15 cellular contexts compared by ENCODE assay signal in genomic region chr6:31725502-31726350, GRCh38. TPM values are rescaled to one million over a fixed set of nuclear protein-coding genes. Genes with fewer than 3 reads are reported as not detected.
DNase-seq lines count a peak whose midpoint lies in the region; ATAC-seq and TF ChIP-seq lines count a peak whose summit lies in the region.
"Had no signal": no experiment of that assay in that cellular context is flagged by ENCODE, and none has a peak within 500 bp of the region (broad histone marks: within the 10 kb centered on the region; RNA-seq: fewer than 3 reads in every experiment).

No MANE protein-coding gene starts in this region.

- H3K27me3 Mint-ChIP-seq in T-helper 1 cell treated with Interleukin-12 subunit alpha and Interleukin-12 subunit beta and Interleukin-4 antibody, amounts not matched to agents 30 μg/mL and 1 μg/mL, for 36 hours (ENCODE audit: low read depth) = no peaks in the 10 kb centered on the region
- H3K27me3 Mint-ChIP-seq in dendritic cell treated with granulocyte-macrophage colony-stimulating factor and Interleukin-4, amounts not matched to agents 40 ng/mL and 50 ng/mL, for 4 days = peaks cover 21% of the 10 kb centered on the region
- H3K27me3 Mint-ChIP-seq in progenitor cell of endocrine pancreas = no peaks in the 10 kb centered on the region

- no peak overlapping the region for H3K4me3 Mint-ChIP-seq in T-helper 1 cell treated with Interleukin-12 subunit alpha and Interleukin-12 subunit beta and Interleukin-4 antibody, amounts not matched to agents 30 μg/mL and 1 μg/mL, for 36 hours
- peak overlapping the region; percentile 99 for H3K4me3 Mint-ChIP-seq in dendritic cell treated with granulocyte-macrophage colony-stimulating factor and Interleukin-4, amounts not matched to agents 40 ng/mL and 50 ng/mL, for 4 days
- no peak overlapping the region for H3K4me3 Mint-ChIP-seq in progenitor cell of endocrine pancreas (ENCODE audit: low read depth)

- no peak for DNase-seq in T-helper 1 cell
- peak; percentile 68 for DNase-seq in NB4 (ENCODE audit: low read depth)
- no peak for DNase-seq in progenitor cell of endocrine pancreas (ENCODE audit: low spot score, unreplicated experiment)
- DNase-seq in NCI-H2029 (lab: John Stamatoyannopoulos, UW) = no peak
- DNase-seq in RKO (ENCODE audit: low spot score) = no peak
- DNase-seq: 8988T, amniotic stem cell, foreskin keratinocyte, NCI-H2081 treated with DMSO at 0.1 percent for 48 hours had no signal

- H3K27ac Mint-ChIP-seq in T-helper 1 cell treated with Interleukin-12 subunit alpha and Interleukin-12 subunit beta and Interleukin-4 antibody, amounts not matched to agents 30 μg/mL and 1 μg/mL, for 36 hours = peak overlapping the region; percentile 10
- peak overlapping the region; percentile 99 for H3K27ac Mint-ChIP-seq in dendritic cell treated with granulocyte-macrophage colony-stimulating factor and Interleukin-4, amounts not matched to agents 40 ng/mL and 50 ng/mL, for 4 days
- peak overlapping the region; percentile 3 for H3K27ac Mint-ChIP-seq in progenitor cell of endocrine pancreas

- no peak overlapping the region for H3K4me3 ChIP-seq in NB4 (ENCODE audit: low read depth, low read length)
- H3K4me3 ChIP-seq: thoracic aorta had no signal

- TF ChIP-seq POLR2A in NB4 (IDR thresholded peaks at IDR 0.05; ENCODE audit: extremely low read depth, insufficient read length) = no peak

- intact Hi-C loops in dendritic cell treated with granulocyte-macrophage colony-stimulating factor and Interleukin-4, amounts not matched to agents 40 ng/mL and 50 ng/mL, for 4 days (cut with micrococcal nuclease) = loop anchor here (5.0 kb wide), 1 partner anchor 107 kb away; no protein-coding TSS in a partner anchor

- TF ChIP-seq CTCF in NB4 (IDR thresholded peaks at IDR 0.05; ENCODE audit: low read depth, low read length) (no peak), progenitor cell of endocrine pancreas (IDR thresholded peaks at IDR 0.05; ENCODE audit: unreplicated experiment) (no peak)

- no peaks in the 10 kb centered on the region for H3K9me3 Mint-ChIP-seq in T-helper 1 cell treated with Interleukin-12 subunit alpha and Interleukin-12 subunit beta and Interleukin-4 antibody, amounts not matched to agents 30 μg/mL and 1 μg/mL, for 36 hours
- no peaks in the 10 kb centered on the region for H3K9me3 Mint-ChIP-seq in dendritic cell treated with granulocyte-macrophage colony-stimulating factor and Interleukin-4, amounts not matched to agents 40 ng/mL and 50 ng/mL, for 4 days
- H3K9me3 Mint-ChIP-seq in progenitor cell of endocrine pancreas (ENCODE audit: low read depth) = no peaks in the 10 kb centered on the region

- ATAC-seq in GM18858 (IDR thresholded peaks at IDR 0.05; ENCODE audit: unreplicated experiment) = no peak
- ATAC-seq: foreskin keratinocyte, sciatic nerve had no signal

- H3K36me3 Mint-ChIP-seq in T-helper 1 cell treated with Interleukin-12 subunit alpha and Interleukin-12 subunit beta and Interleukin-4 antibody, amounts not matched to agents 30 μg/mL and 1 μg/mL, for 36 hours (ENCODE audit: low read depth) = peaks cover 20% of the 10 kb centered on the region
- H3K36me3 Mint-ChIP-seq in dendritic cell treated with granulocyte-macrophage colony-stimulating factor and Interleukin-4, amounts not matched to agents 40 ng/mL and 50 ng/mL, for 4 days (ENCODE audit: low read depth) = peaks cover 70% of the 10 kb centered on the region
- H3K36me3 Mint-ChIP-seq in progenitor cell of endocrine pancreas (ENCODE audit: insufficient read depth) = peaks cover 35% of the 10 kb centered on the region

- H3K4me1 Mint-ChIP-seq in T-helper 1 cell treated with Interleukin-12 subunit alpha and Interleukin-12 subunit beta and Interleukin-4 antibody, amounts not matched to agents 30 μg/mL and 1 μg/mL, for 36 hours (ENCODE audit: low read depth) = peaks cover 34% of the 10 kb centered on the region
- H3K4me1 Mint-ChIP-seq in dendritic cell treated with granulocyte-macrophage colony-stimulating factor and Interleukin-4, amounts not matched to agents 40 ng/mL and 50 ng/mL, for 4 days (ENCODE audit: low read depth) = peaks cover 80% of the 10 kb centered on the region
- H3K4me1 Mint-ChIP-seq in progenitor cell of endocrine pancreas (ENCODE audit: low read depth) = peaks cover 14% of the 10 kb centered on the region

RNA-seq across cellular contexts. Expression of gene MPIG6B, which starts 2.6 kb away (rescaled TPM):
- not detected in 2 replicates for total RNA-seq in progenitor cell of endocrine pancreas
- total RNA-seq: dermis microvascular lymphatic vessel endothelial cell, foreskin keratinocyte, thoracic aorta had no signal

RNA-seq across cellular contexts. Expression of gene DDAH2, which starts 3.4 kb away (rescaled TPM):
- 218 and 233 TPM in 2 replicates for total RNA-seq in progenitor cell of endocrine pancreas

RNA-seq across cellular contexts. Expression of gene LY6G6C, which starts 4.2 kb away (rescaled TPM):
- 0.60 and 1.3 TPM in 2 replicates for total RNA-seq in progenitor cell of endocrine pancreas
- total RNA-seq: dermis microvascular lymphatic vessel endothelial cell, foreskin keratinocyte, thoracic aorta had no signal

RNA-seq across cellular contexts. Expression of gene LY6G6D, which starts 10.6 kb away (rescaled TPM):
- total RNA-seq in progenitor cell of endocrine pancreas = not detected in 2 replicates
- total RNA-seq: dermis microvascular lymphatic vessel endothelial cell, foreskin keratinocyte, sciatic nerve, thoracic aorta had no signal

RNA-seq across cellular contexts. Expression of gene CLIC1, which starts 10.6 kb away (rescaled TPM):
- total RNA-seq in progenitor cell of endocrine pancreas = 275 and 286 TPM in 2 replicates

Comparison
In these comparisons a context has a peak if more than half of its experiments do, and no peak if none do; other contexts are left out.
1. H3K27ac Mint-ChIP-seq: peak in every context shown above with its lines; median percentile 99 in dendritic cell treated with granulocyte-macrophage colony-stimulating factor and Interleukin-4, amounts not matched to agents 40 ng/mL and 50 ng/mL, for 4 days; 10 in T-helper 1 cell treated with Interleukin-12 subunit alpha and Interleukin-12 subunit beta and Interleukin-4 antibody, amounts not matched to agents 30 μg/mL and 1 μg/mL, for 36 hours; 3 in progenitor cell of endocrine pancreas.